In the genomic region with DNA sequence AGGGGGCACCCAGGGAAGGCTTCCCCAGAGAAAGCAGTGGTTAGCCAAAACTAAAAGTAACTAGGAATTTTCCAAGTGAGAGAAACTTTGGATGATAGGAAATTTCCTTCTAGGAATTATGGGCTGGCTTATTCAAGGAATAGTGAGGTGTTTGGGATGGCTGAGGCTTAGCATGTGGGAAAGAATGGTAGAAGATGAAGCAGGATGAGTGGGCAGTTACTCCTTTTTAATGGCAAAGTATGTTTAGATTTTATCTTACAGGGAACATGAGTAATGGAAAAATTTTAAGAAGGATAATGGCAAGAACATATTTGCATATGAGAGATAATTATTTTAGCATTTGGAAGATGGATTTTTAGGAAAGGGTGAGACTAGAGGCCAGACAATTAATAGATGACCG, we compare ENCODE assay signal across 32 cellular contexts.
"Had no signal": no experiment of that assay in that cellular context is flagged by ENCODE, and none has a peak within 500 bp of the region (broad histone marks: within the 10 kb centered on the region; RNA-seq: fewer than 3 reads in every experiment).

No MANE protein-coding gene starts in this region.

- H3K27me3 ChIP-seq: cardiac muscle cell, MG63, Peyer's patch, SJSA1 had no signal

- H3K4me1 ChIP-seq: Peyer's patch had no signal

- H3K27ac Mint-ChIP-seq: activated CD4-positive, alpha-beta T cell treated with anti-CD3 and anti-CD28 coated beads, Interleukin-2, amount 10 ng/mL, durations not matched to agents 24 days and 14 days; activated CD8-positive, alpha-beta T cell treated with anti-CD3 and anti-CD28 coated beads for 36 hours; activated naive CD8-positive, alpha-beta T cell treated with anti-CD3 and anti-CD28 coated beads for 36 hours; activated T-cell treated with anti-CD3 and anti-CD28 coated beads, Interleukin-2, amount 50 U/mL, for 72 hours; activated T-helper 17 cell treated with anti-CD3 and anti-CD28 coated beads, Interleukin-2, amount 50 U/mL, for 72 hours; T-helper 1 cell treated with Interleukin-12 subunit alpha and Interleukin-12 subunit beta and Interleukin-4 antibody, amounts not matched to agents 30 μg/mL and 1 μg/mL, for 36 hours; T-helper 2 cell treated with Interferon-gamma antibody and Interleukin-4, amounts not matched to agents 5 μg/mL and 100 μg/mL, for 36 hours had no signal

- DNase-seq: activated CD4-positive, alpha-beta T cell treated with anti-CD3 and anti-CD28 coated beads, Interleukin-2, amount 10 ng/mL, durations not matched to agents 24 days and 14 days; activated CD4-positive, alpha-beta T cell treated with anti-CD3 and anti-CD28 coated beads, Interleukin-2, amount 50 U/mL, for 4 hours; activated CD8-positive, alpha-beta T cell treated with anti-CD3 and anti-CD28 coated beads for 36 hours; activated effector memory CD4-positive, alpha-beta T cell treated with anti-CD3 and anti-CD28 coated beads, Interleukin-2, amount 50 U/mL, for 16 hours; activated naive CD4-positive, alpha-beta T cell; activated naive CD4-positive, alpha-beta T cell treated with anti-CD3 and anti-CD28 coated beads, Interleukin-2, amount 50 U/mL, for 16 hours; activated naive CD8-positive, alpha-beta T cell treated with anti-CD3 and anti-CD28 coated beads for 36 hours; activated T-cell treated with anti-CD3 and anti-CD28 coated beads, Interleukin-2, amount 50 U/mL, for 1 hour; activated T-cell treated with anti-CD3 and anti-CD28 coated beads, Interleukin-2, amount 50 U/mL, for 72 hours; amniotic stem cell; aorta; Kasumi-1; MG63; NCI-H1048; NCI-H1105 treated with DMSO at 0.1 percent for 48 hours; NCI-H1436; NCI-H1694; NCI-H1930; NCI-H2081 treated with DMSO at 0.1 percent for 48 hours; NCI-H524 treated with DMSO at 0.1 percent for 48 hours; NCI-H748 treated with DMSO at 0.1 percent for 48 hours; NK-92 treated with Interleukin-12 subunit alpha and Interleukin-12 subunit beta, amount 100 ng/mL, for 24 hours; PC-3; Peyer's patch; RPMI8226; SHP77 treated with DMSO at 0.1 percent for 48 hours; SK-N-SH had no signal

- H3K27me3 Mint-ChIP-seq: activated CD4-positive, alpha-beta T cell treated with anti-CD3 and anti-CD28 coated beads, Interleukin-2, amount 10 ng/mL, durations not matched to agents 24 days and 14 days; activated CD8-positive, alpha-beta T cell treated with anti-CD3 and anti-CD28 coated beads for 36 hours; activated naive CD8-positive, alpha-beta T cell treated with anti-CD3 and anti-CD28 coated beads for 36 hours; activated T-helper 17 cell treated with anti-CD3 and anti-CD28 coated beads, Interleukin-2, amount 50 U/mL, for 72 hours had no signal

- H3K9me3 Mint-ChIP-seq: activated CD8-positive, alpha-beta T cell treated with anti-CD3 and anti-CD28 coated beads for 36 hours; T-helper 2 cell treated with Interferon-gamma antibody and Interleukin-4, amounts not matched to agents 5 μg/mL and 100 μg/mL, for 36 hours had no signal

- H3K4me3 Mint-ChIP-seq: activated CD4-positive, alpha-beta T cell treated with anti-CD3 and anti-CD28 coated beads, Interleukin-2, amount 10 ng/mL, durations not matched to agents 24 days and 14 days; activated CD8-positive, alpha-beta T cell treated with anti-CD3 and anti-CD28 coated beads for 36 hours; activated naive CD8-positive, alpha-beta T cell treated with anti-CD3 and anti-CD28 coated beads for 36 hours; activated T-cell treated with anti-CD3 and anti-CD28 coated beads, Interleukin-2, amount 50 U/mL, for 72 hours; activated T-helper 17 cell treated with anti-CD3 and anti-CD28 coated beads, Interleukin-2, amount 50 U/mL, for 72 hours; T-helper 1 cell treated with Interleukin-12 subunit alpha and Interleukin-12 subunit beta and Interleukin-4 antibody, amounts not matched to agents 30 μg/mL and 1 μg/mL, for 36 hours; T-helper 2 cell treated with Interferon-gamma antibody and Interleukin-4, amounts not matched to agents 5 μg/mL and 100 μg/mL, for 36 hours had no signal

- H3K9ac ChIP-seq: SK-N-SH had no signal

- H3K4me1 Mint-ChIP-seq: activated naive CD8-positive, alpha-beta T cell treated with anti-CD3 and anti-CD28 coated beads for 36 hours; activated T-helper 17 cell treated with anti-CD3 and anti-CD28 coated beads, Interleukin-2, amount 50 U/mL, for 72 hours had no signal

- ATAC-seq: activated CD8-positive, alpha-beta T cell treated with anti-CD3 and anti-CD28 coated beads for 36 hours; activated T-cell treated with anti-CD3 and anti-CD28 coated beads, Interleukin-2, amount 50 U/mL, for 72 hours; activated T-helper 17 cell treated with anti-CD3 and anti-CD28 coated beads, Interleukin-2, amount 50 U/mL, for 72 hours; PC-3 had no signal

- H3K27ac ChIP-seq: cardiac muscle cell, Peyer's patch, SJSA1 had no signal

- H3K9me3 ChIP-seq: Peyer's patch, SK-N-SH had no signal

- H3K4me3 ChIP-seq: cardiac muscle cell, MG63, Peyer's patch, SJSA1 had no signal

- H3K36me3 ChIP-seq: cardiac muscle cell, MG63, Peyer's patch, SJSA1 had no signal

- H3K4me2 ChIP-seq: SK-N-SH had no signal
